9 cellular contexts compared by ENCODE assay signal in the genomic region with DNA sequence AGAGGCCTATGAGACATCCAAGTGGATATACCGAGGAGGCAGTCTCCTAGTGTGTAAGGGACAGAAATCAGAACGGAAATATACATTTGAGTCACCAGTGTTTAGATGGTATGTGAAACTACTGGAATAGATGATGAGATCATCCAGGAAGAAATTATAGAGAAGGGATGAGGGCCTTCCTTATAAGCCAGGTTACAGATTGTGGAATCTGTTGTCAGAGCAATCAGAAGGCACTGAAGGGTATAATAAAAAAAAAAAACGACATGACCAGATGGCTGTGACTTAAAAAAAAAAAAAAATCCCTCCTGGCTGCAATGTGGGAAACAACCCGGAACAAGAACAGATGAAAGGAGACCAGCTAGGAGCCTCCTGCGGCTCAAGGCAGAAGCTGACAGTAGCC. TPM values are rescaled to one million over a fixed set of nuclear protein-coding genes. Genes with fewer than 3 reads are reported as not detected.
DNase-seq lines count a peak whose midpoint lies in the region; TF ChIP-seq lines count a peak whose summit lies in the region.
"Had no signal": no experiment of that assay in that cellular context is flagged by ENCODE, and none has a peak within 500 bp of the region (broad histone marks: within the 10 kb centered on the region; RNA-seq: fewer than 3 reads in every experiment).

No MANE protein-coding gene starts in this region.

- no peak for TF ChIP-seq CTCF in brain (conservative IDR thresholded peaks at IDR 0.05)

- peak; percentile 75 for DNase-seq in EL
- DNase-seq in NCI-H2171 treated with DMSO at 0.1 percent for 48 hours (lab: John Stamatoyannopoulos, UW), result peak; percentile 94
- DNase-seq in left kidney (ENCODE audit: low read depth, low spot score), result peak; percentile 33
- no peak for DNase-seq in NCI-H2081 (lab: John Stamatoyannopoulos, UW)
- no peak for DNase-seq in NAMALWA (ENCODE audit: low spot score)
- DNase-seq in COLO668 (lab: John Stamatoyannopoulos, UW; ENCODE audit: unreplicated experiment), result no peak
- DNase-seq: NCI-H2081 treated with DMSO at 0.1 percent for 48 hours had no signal

- peak overlapping the region in 4 of 5 experiments; percentile 70 to 92 (median 78) for H3K27ac Mint-ChIP-seq in brain

- H3K9me3 Mint-ChIP-seq in brain, result peaks cover 0 to 7% (median 0%) of the 10 kb centered on the region in 5 experiments
- H3K9me3 Mint-ChIP-seq: neural crest cell had no signal

- H3K27me3 Mint-ChIP-seq in brain, result peaks cover 21% of the 10 kb centered on the region

- peaks cover 5% of the 10 kb centered on the region for H3K4me1 Mint-ChIP-seq in brain
- H3K4me1 Mint-ChIP-seq: neural crest cell had no signal

- no peak overlapping the region for H3K4me3 Mint-ChIP-seq in brain
- H3K4me3 Mint-ChIP-seq: neural crest cell had no signal

- H3K36me3 Mint-ChIP-seq in brain, result no peaks in the 10 kb centered on the region

RNA-seq across cellular contexts. Expression of gene MAJIN, which starts 2.7 kb away (rescaled TPM):
- polyA plus RNA-seq in brain (ENCODE audit: insufficient read depth, low read depth, low replicate concordance), result not detected

RNA-seq across cellular contexts. Expression of gene BATF2, which starts 27.6 kb away (rescaled TPM):
- polyA plus RNA-seq in brain (ENCODE audit: insufficient read depth, low read depth, low replicate concordance), result 1.4 TPM

RNA-seq across cellular contexts. Expression of gene GPHA2, which starts 33.5 kb away (rescaled TPM):
- polyA plus RNA-seq in brain (ENCODE audit: insufficient read depth, low read depth, low replicate concordance), result not detected

RNA-seq across cellular contexts. Expression of gene PPP2R5B, which starts 44.7 kb away (rescaled TPM):
- 58.2 TPM for polyA plus RNA-seq in brain (ENCODE audit: insufficient read depth, low read depth, low replicate concordance)

RNA-seq across cellular contexts. Expression of gene ARL2, which starts 44.8 kb away (rescaled TPM):
- 209 TPM for polyA plus RNA-seq in brain (ENCODE audit: insufficient read depth, low read depth, low replicate concordance)

Comparison
In these comparisons a context has a peak if more than half of its experiments do, and no peak if none do; other contexts are left out.
1. DNase-seq: peak in EL (single experiment), NCI-H2171 treated with DMSO at 0.1 percent for 48 hours (single experiment) and left kidney (single experiment); none in NCI-H2081 (0 of 2), NAMALWA (single experiment) and COLO668 (single experiment).